1 cellular context compared by ENCODE assay signal in the genomic region with DNA sequence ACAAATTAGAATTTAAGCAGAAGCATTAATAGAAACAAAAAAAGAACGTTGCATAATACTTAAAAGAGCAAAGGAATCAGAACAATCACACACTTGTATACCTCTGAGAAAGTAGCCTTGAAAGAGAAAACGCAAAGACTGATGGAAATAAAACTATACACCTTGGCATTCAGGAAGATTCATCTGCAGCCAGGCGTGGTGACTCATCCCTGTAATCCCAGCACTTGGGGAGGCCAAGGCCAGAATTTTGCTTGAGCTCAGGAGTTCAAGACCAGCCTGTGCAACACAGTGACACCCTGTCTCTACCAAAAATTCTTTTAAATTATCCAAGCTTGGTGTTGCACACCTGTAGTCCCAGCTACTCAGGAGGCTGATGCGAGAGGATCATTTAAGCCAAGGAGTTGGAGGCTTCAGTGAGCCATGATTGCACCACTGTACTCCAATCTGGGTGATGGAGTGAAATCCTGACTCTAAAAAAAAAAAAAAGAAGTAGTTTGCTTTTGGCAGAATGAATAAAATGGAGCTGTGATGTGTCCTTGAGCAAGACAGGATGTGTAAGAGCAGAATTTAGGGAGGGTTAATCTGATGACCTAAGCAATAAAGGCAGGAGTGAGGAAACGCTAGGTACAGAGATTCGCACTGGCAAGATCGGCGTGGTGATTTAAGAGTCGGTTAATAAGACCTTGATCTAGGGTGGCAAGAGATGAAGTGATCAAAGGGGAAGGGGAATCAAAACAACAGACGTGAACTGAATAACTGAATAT.
TF ChIP-seq lines count a peak whose summit lies in the region.

No MANE protein-coding gene starts in this region.

TF ChIP-seq in HepG2, 621 proteins besides CTCF, POLR2A, EP300 and RAD21:
- TF ChIP-seq ZFAT (CRISPR knock-in tag; conservative IDR thresholded peaks at IDR 0.05): no peak
- peak; percentile 85 to 94 for TF ChIP-seq MAFK (conservative IDR thresholded peaks at IDR 0.05 in 1 of 2, IDR thresholded peaks at IDR 0.05 in 1 of 2; ENCODE audit: low read length in 2 of 2)
- 0 out of 2 replicates have a peak, but pooled peaks have one; percentile 27 for TF ChIP-seq FOSL2 (CRISPR knock-in tag; IDR thresholded peaks at IDR 0.05)
- TF ChIP-seq, protein P1, sequence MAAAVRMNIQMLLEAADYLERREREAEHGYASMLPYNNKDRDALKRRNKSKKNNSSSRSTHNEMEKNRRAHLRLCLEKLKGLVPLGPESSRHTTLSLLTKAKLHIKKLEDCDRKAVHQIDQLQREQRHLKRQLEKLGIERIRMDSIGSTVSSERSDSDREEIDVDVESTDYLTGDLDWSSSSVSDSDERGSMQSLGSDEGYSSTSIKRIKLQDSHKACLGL (CRISPR knock-in tag; IDR thresholded peaks at IDR 0.05): no peak
- TF ChIP-seq SIX4 (CRISPR knock-in tag; IDR thresholded peaks at IDR 0.05): no peak
- peak; percentile 91 for TF ChIP-seq MAFF (IDR thresholded peaks at IDR 0.05; ENCODE audit: low read depth, low read length)
- TF ChIP-seq IRF2 (CRISPR knock-in tag; IDR thresholded peaks at IDR 0.05): no peak
- TF ChIP-seq ZNF660 (CRISPR knock-in tag; IDR thresholded peaks at IDR 0.05; ENCODE audit: borderline replicate concordance, low read depth): no peak
